ENCODE assay signal across 21 cellular contexts in genomic region chr3:99624536-99625236, GRCh38. TPM values are rescaled to one million over a fixed set of nuclear protein-coding genes. Genes with fewer than 3 reads are reported as not detected.
DNase-seq lines count a peak whose midpoint lies in the region; ATAC-seq and TF ChIP-seq lines count a peak whose summit lies in the region.
"Had no signal": no experiment of that assay in that cellular context is flagged by ENCODE, and none has a peak within 500 bp of the region (broad histone marks: within the 10 kb centered on the region; RNA-seq: fewer than 3 reads in every experiment).

No MANE protein-coding gene starts in this region.

- DNase-seq in osteoblast (ENCODE audit: insufficient read length, low spot score, missing footprints) (no peak), EL (no peak), RKO (ENCODE audit: low spot score) (no peak), H7 (no peak), uterus (no peak)
- DNase-seq: activated CD4-positive, alpha-beta memory T cell treated with anti-CD3 and anti-CD28 coated beads for 36 hours; activated T-cell treated with anti-CD3 and anti-CD28 coated beads, Interleukin-2, amount 50 U/mL, for 24 hours; BE2C; body of pancreas; HCEC 1CT; Karpas-422; mucosa of descending colon; NCI-H1436; NCI-H2227 treated with DMSO at 0.1 percent for 48 hours; NK-92 treated with Interleukin-12 subunit alpha and Interleukin-12 subunit beta, amount 100 ng/mL, for 24 hours; stimulated activated CD4-positive, alpha-beta T cell treated with anti-CD3 and anti-CD28 coated beads, Interleukin-15, amount 100 ng/mL, for 24 hours; stimulated activated naive CD4-positive, alpha-beta T cell had no signal

- TF ChIP-seq CTCF in osteoblast (IDR thresholded peaks at IDR 0.05; ENCODE audit: extremely low read depth, low read depth, low read length) (no peak), uterus (IDR thresholded peaks at IDR 0.05) (no peak)

- ATAC-seq in GM19035 (IDR thresholded peaks at IDR 0.05; ENCODE audit: unreplicated experiment) (peak; percentile 40), GM21786 (IDR thresholded peaks at IDR 0.05; ENCODE audit: unreplicated experiment) (peak; percentile 41), HG03460 (IDR thresholded peaks at IDR 0.05; ENCODE audit: unreplicated experiment) (peak; percentile 10)
- ATAC-seq: body of pancreas, mucosa of descending colon had no signal

- peak overlapping the region; percentile 53 for H2AFZ ChIP-seq in osteoblast (ENCODE audit: low read length)

- no peaks in the 10 kb centered on the region for H3K27me3 ChIP-seq in osteoblast (ENCODE audit: insufficient read depth, low read length)
- H3K27me3 ChIP-seq in H7 (ENCODE audit: control insufficient read depth, insufficient read depth, low read length): no peaks in the 10 kb centered on the region
- H3K27me3 ChIP-seq in uterus: no peaks in the 10 kb centered on the region
- H3K27me3 ChIP-seq: body of pancreas, neutrophil had no signal

- H3K4me3 ChIP-seq in osteoblast (ENCODE audit: insufficient read depth, low read length): no peak overlapping the region
- no peak overlapping the region for H3K4me3 ChIP-seq in H7 (ENCODE audit: insufficient read depth, low read depth, low read length)
- H3K4me3 ChIP-seq in uterus: no peak overlapping the region
- H3K4me3 ChIP-seq: body of pancreas, mucosa of descending colon had no signal

- TF ChIP-seq POLR2A in uterus (IDR thresholded peaks at IDR 0.05): no peak

- no peaks in the 10 kb centered on the region for H4K20me1 ChIP-seq in osteoblast (ENCODE audit: insufficient read depth, low read length)

- H3K4me2 ChIP-seq in osteoblast (ENCODE audit: insufficient read depth, low read length): no peak overlapping the region

- H3K4me1 ChIP-seq in osteoblast (ENCODE audit: insufficient read depth, low read length): peaks cover 32% of the 10 kb centered on the region
- no peaks in the 10 kb centered on the region for H3K4me1 ChIP-seq in uterus
- H3K4me1 ChIP-seq: BE2C, body of pancreas had no signal

- no peaks in the 10 kb centered on the region for H3K9me3 ChIP-seq in osteoblast (ENCODE audit: low read depth, low read length)
- H3K9me3 ChIP-seq in uterus: no peaks in the 10 kb centered on the region
- H3K9me3 ChIP-seq: BE2C, body of pancreas, mucosa of descending colon, neutrophil had no signal

- H3K36me3 ChIP-seq in osteoblast (ENCODE audit: insufficient read depth, low read length) (no peaks in the 10 kb centered on the region), H7 (replicated peaks; ENCODE audit: control insufficient read depth, insufficient read depth, low read length) (no peaks in the 10 kb centered on the region), uterus (no peaks in the 10 kb centered on the region)
- H3K36me3 ChIP-seq: BE2C, neutrophil had no signal

- H3K79me2 ChIP-seq in osteoblast (ENCODE audit: insufficient read depth, low read length): no peaks in the 10 kb centered on the region

- H3K27ac ChIP-seq in osteoblast (ENCODE audit: low read depth, low read length) (peak overlapping the region; percentile 41), uterus (no peak overlapping the region)
- H3K27ac ChIP-seq: body of pancreas, neutrophil had no signal

- intact Hi-C loops in uterus (cut with DNase I; ENCODE audit: low total_unique reads): no loop called here

RNA-seq across cellular contexts. Expression of gene COL8A1, which starts 13.7 kb away (rescaled TPM):
- total RNA-seq in osteoblast: 311 and 720 TPM in 2 replicates
- 0.59 and 1.2 TPM in 2 replicates for total RNA-seq in H7 (2014; rRNA removed; shearing (Covaris generic))
- 10 to 100 TPM in 3 of 4 donors, 1 to 10 TPM in 1; 2.6 to 30.9 (median 18.0) TPM for total RNA-seq in uterus
- total RNA-seq: activated CD4-positive, alpha-beta memory T cell treated with anti-CD3 and anti-CD28 coated beads for 36 hours had no signal
